ENCODE assay signal across 8 cellular contexts in the genomic region with DNA sequence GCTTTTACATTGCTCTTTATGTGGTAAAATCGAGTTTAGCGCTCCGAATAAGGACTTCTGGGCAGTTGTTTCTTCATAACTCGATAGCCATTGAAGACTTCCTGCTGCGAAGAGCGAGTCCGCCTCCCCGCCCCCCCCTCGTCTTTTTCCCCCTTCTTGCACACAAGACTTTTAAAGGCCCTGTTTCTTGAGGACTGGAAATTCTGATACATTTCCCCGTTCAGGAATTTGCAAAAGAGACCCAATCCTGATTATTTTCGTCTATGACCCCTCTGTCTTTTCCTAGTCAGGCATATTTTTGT. TPM values are rescaled to one million over a fixed set of nuclear protein-coding genes. Genes with fewer than 3 reads are reported as not detected.
DNase-seq lines count a peak whose midpoint lies in the region; ATAC-seq and TF ChIP-seq lines count a peak whose summit lies in the region.

No MANE protein-coding gene starts in this region.

- no peaks in the 10 kb centered on the region for H3K4me1 ChIP-seq in BE2C

- H3K36me3 ChIP-seq in BE2C: no peaks in the 10 kb centered on the region

- in situ Hi-C loops in astrocyte of the spinal cord (cut with HindIII; ENCODE audit: low sequenced_read_pairs): no loop called here

- H3K9me3 ChIP-seq in BE2C: no peaks in the 10 kb centered on the region

- peak overlapping the region; percentile 89 for H3K27ac ChIP-seq in layer of hippocampus (ENCODE audit: low read depth, low read length)
- H3K27ac ChIP-seq in temporal lobe (ENCODE audit: low read depth, low read length): peak overlapping the region; percentile 73

- no peak for TF ChIP-seq CTCF in BE2C (IDR thresholded peaks at IDR 0.05; ENCODE audit: low read depth, low read length)
- TF ChIP-seq CTCF in astrocyte of the spinal cord (IDR thresholded peaks at IDR 0.05; ENCODE audit: low read depth, low read length): no peak

- no peak for ATAC-seq in HG02678 (IDR thresholded peaks at IDR 0.05; ENCODE audit: unreplicated experiment)

- H3K4me3 ChIP-seq in BE2C (ENCODE audit: low read depth, low read length): peak overlapping the region; percentile 87
- H3K4me3 ChIP-seq in astrocyte of the spinal cord (ENCODE audit: low read depth, low read length): peak overlapping the region; percentile 89

- no peak for DNase-seq in BE2C
- DNase-seq in KG1 (lab: John Stamatoyannopoulos, UW): peak; percentile 44
- DNase-seq in astrocyte of the spinal cord (ENCODE audit: low read depth, low spot score): no peak
- DNase-seq in islet precursor cell: no peak
- no peak for DNase-seq in NCI-H226

- H3K27me3 ChIP-seq in BE2C: no peaks in the 10 kb centered on the region
- H3K27me3 ChIP-seq in layer of hippocampus (ENCODE audit: control insufficient read depth, insufficient read depth, low read length): no peaks in the 10 kb centered on the region

RNA-seq across cellular contexts. Expression of a gene that starts 1.6 kb away (rescaled TPM):
- 77.6 TPM for polyA plus RNA-seq in BE2C (2012; ENCODE audit: insufficient read depth, insufficient read length, low read depth)
- 31.5 TPM for total RNA-seq in temporal lobe
